In the genomic region with DNA sequence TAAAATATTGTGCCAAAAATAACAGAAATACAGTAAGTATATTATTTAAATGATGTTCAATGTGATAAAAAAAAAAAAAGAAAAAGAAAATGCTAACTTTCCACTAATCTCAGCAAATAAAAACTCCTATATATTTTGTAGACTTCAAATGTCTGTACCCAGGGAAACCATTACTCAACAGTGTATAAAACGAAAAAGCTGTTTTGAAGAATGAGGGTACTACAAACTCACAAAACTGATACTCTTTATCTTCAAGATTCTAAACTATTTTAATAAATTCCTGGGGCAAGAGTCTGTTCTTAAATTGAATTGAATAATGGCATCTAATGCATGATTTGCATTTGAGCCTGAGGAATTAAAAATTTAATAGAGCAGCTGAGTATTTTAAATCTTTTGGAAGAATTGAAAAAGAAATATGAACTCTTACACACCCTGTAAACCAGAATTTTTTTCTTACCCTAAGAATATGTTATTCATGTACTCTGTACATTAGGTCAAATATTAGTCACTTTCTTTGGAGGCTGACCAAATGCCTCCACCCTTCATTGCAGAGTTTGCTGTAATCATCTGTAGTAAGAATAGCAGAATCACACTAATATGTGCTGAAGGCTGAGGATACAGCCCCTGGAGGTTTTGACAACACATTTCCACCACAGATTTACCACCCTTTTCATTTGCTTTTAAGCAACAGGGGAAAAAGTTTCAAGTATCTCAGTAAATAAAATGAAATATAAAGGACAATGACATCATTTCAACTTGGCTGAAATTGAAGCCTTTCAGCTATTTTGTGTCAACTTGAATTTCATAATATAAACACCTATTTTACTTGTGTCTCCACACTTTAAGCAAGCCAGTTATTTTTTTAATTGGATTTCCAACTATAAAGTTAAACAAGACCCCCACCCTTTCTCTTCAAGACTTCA, we compare ENCODE assay signal across 13 cellular contexts.
DNase-seq lines count a peak whose midpoint lies in the region; ATAC-seq and TF ChIP-seq lines count a peak whose summit lies in the region.
"Had no signal": no experiment of that assay in that cellular context is flagged by ENCODE, and none has a peak within 500 bp of the region (broad histone marks: within the 10 kb centered on the region; RNA-seq: fewer than 3 reads in every experiment).

No MANE protein-coding gene starts in this region.

- H3K4me3 ChIP-seq in smooth muscle cell (no peak overlapping the region), A673 (ENCODE audit: low read depth, low read length, poor library complexity, severe bottlenecking) (no peak overlapping the region)
- H3K4me3 ChIP-seq: testis had no signal

- peaks cover 20% of the 10 kb centered on the region for H3K4me1 ChIP-seq in smooth muscle cell (ENCODE audit: low read depth)
- H3K4me1 ChIP-seq in A673 (ENCODE audit: insufficient read depth, low read length, poor library complexity, severe bottlenecking) = peaks cover 11% of the 10 kb centered on the region

- H4K20me1 ChIP-seq in smooth muscle cell (ENCODE audit: low read depth) = peaks cover 6% of the 10 kb centered on the region

- no peak overlapping the region for H3K4me3 Mint-ChIP-seq in CD4-positive, alpha-beta T cell
- H3K4me3 Mint-ChIP-seq: activated naive CD4-positive, alpha-beta T cell treated with anti-CD3 and anti-CD28 coated beads, Interleukin-2, amount 50 U/mL, for 24 hours had no signal

- H3K36me3 ChIP-seq in smooth muscle cell (ENCODE audit: low read depth) = peaks cover 5% of the 10 kb centered on the region
- H3K36me3 ChIP-seq in A673 (ENCODE audit: insufficient read depth, low read length, poor library complexity, severe bottlenecking) = no peaks in the 10 kb centered on the region

- no peaks in the 10 kb centered on the region for H3K4me1 Mint-ChIP-seq in CD4-positive, alpha-beta T cell (ENCODE audit: low read depth)
- H3K4me1 Mint-ChIP-seq: activated naive CD4-positive, alpha-beta T cell treated with anti-CD3 and anti-CD28 coated beads, Interleukin-2, amount 50 U/mL, for 24 hours had no signal

- H3K27me3 Mint-ChIP-seq in CD4-positive, alpha-beta T cell = no peaks in the 10 kb centered on the region

- peaks cover 34% of the 10 kb centered on the region for H3K79me2 ChIP-seq in smooth muscle cell (ENCODE audit: low read depth)

- peak overlapping the region; percentile 73 for H3K4me2 ChIP-seq in smooth muscle cell

- H3K9me3 ChIP-seq in smooth muscle cell (replicated peaks; ENCODE audit: low read depth) (no peaks in the 10 kb centered on the region), A673 (ENCODE audit: low read depth, low read length, poor library complexity, severe bottlenecking) (no peaks in the 10 kb centered on the region)
- H3K9me3 ChIP-seq in CD4-positive, alpha-beta T cell (ENCODE audit: control insufficient read depth, low read length) = no peaks in the 10 kb centered on the region
- H3K9me3 ChIP-seq: testis had no signal

- CTCF ChIA-PET in CD4-positive, alpha-beta T cell (lab: Charles Lee) = no interaction called here
- CTCF ChIA-PET in A673 (lab: Charles Lee) = no interaction called here

- no peaks in the 10 kb centered on the region for H3F3A ChIP-seq in smooth muscle cell (ENCODE audit: low read depth)

- no peak overlapping the region for H2AFZ ChIP-seq in smooth muscle cell (ENCODE audit: low read depth)

- intact Hi-C loops in Right ventricle myocardium superior (cut with DNase I) = no loop called here
- intact Hi-C loops in CD4-positive, alpha-beta T cell (cut with DNase I, micrococcal nuclease) = no loop called here
- intact Hi-C loops in A673 (cut with micrococcal nuclease; ENCODE audit: unreplicated experiment) = no loop called here

- ATAC-seq in Right ventricle myocardium superior (ENCODE audit: poor library complexity) = peak; percentile 59
- no peak for ATAC-seq in CD4-positive, alpha-beta T cell (ENCODE audit: poor library complexity)

- H3K9ac ChIP-seq in smooth muscle cell (ENCODE audit: low read depth) = peak overlapping the region; percentile 11

- H3K27me3 ChIP-seq in smooth muscle cell (ENCODE audit: low read depth) = no peaks in the 10 kb centered on the region
- H3K27me3 ChIP-seq in CD4-positive, alpha-beta T cell (ENCODE audit: control insufficient read depth, insufficient read depth, low read length) = no peaks in the 10 kb centered on the region
- H3K27me3 ChIP-seq in A673 (replicated peaks; ENCODE audit: insufficient read depth, low read depth, low read length, poor library complexity) = no peaks in the 10 kb centered on the region
- H3K27me3 ChIP-seq: testis had no signal

- no peak overlapping the region for H3K27ac Mint-ChIP-seq in CD4-positive, alpha-beta T cell
- H3K27ac Mint-ChIP-seq: activated naive CD4-positive, alpha-beta T cell treated with anti-CD3 and anti-CD28 coated beads, Interleukin-2, amount 50 U/mL, for 24 hours had no signal

- H3K36me3 Mint-ChIP-seq in CD4-positive, alpha-beta T cell (ENCODE audit: low read depth) = no peaks in the 10 kb centered on the region
- H3K36me3 Mint-ChIP-seq: activated naive CD4-positive, alpha-beta T cell treated with anti-CD3 and anti-CD28 coated beads, Interleukin-2, amount 50 U/mL, for 24 hours had no signal

- no TSS peak for BruUV-seq in A673 (replicated peaks; lab: Mats Ljungman, UMichigan)

- POLR2A ChIA-PET in CD4-positive, alpha-beta T cell (lab: Charles Lee) = no interaction called here
- POLR2A ChIA-PET in A673 (lab: Charles Lee; ENCODE audit: low non-redundant PET) = interaction anchor here (0.6 to 0.7 kb wide), 2 partner anchors 9 to 11 kb away, joined by 3 to 4 read pairs; no protein-coding TSS in a partner anchor

- TF ChIP-seq CTCF in smooth muscle cell (IDR thresholded peaks at IDR 0.05; ENCODE audit: borderline replicate concordance, insufficient read depth, poor library complexity, severe bottlenecking) = no peak
- no peak for TF ChIP-seq CTCF in CD4-positive, alpha-beta T cell (IDR thresholded peaks at IDR 0.05)
- no peak for TF ChIP-seq CTCF in A673 (conservative IDR thresholded peaks at IDR 0.05; ENCODE audit: low read depth, low read length)

- H3K9me3 Mint-ChIP-seq in CD4-positive, alpha-beta T cell = no peaks in the 10 kb centered on the region
- H3K9me3 Mint-ChIP-seq: activated naive CD4-positive, alpha-beta T cell treated with anti-CD3 and anti-CD28 coated beads, Interleukin-2, amount 50 U/mL, for 24 hours had no signal

- DNase-seq in HS-5 (ENCODE audit: low read depth) (peak; percentile 93), amniotic stem cell (lab: John Stamatoyannopoulos, UW) (peak; percentile 61), Right ventricle myocardium superior (no peak), smooth muscle cell (lab: John Stamatoyannopoulos, UW; ENCODE audit: unreplicated experiment) (no peak), SIG-M5 (lab: John Stamatoyannopoulos, UW) (no peak), A673 (ENCODE audit: low spot score) (no peak)
- DNase-seq in CD4-positive, alpha-beta T cell = no peak
- no peak for DNase-seq in effector CD4-positive, alpha-beta T cell
- DNase-seq: activated CD4-positive, alpha-beta T cell treated with anti-CD3 and anti-CD28 coated beads, Interleukin-2, amount 50 U/mL, for 1 hour; MV-4-11; stimulated activated CD4-positive, alpha-beta T cell treated with anti-CD3 and anti-CD28 coated beads, Interleukin-4, amount 100 ng/mL, for 1 hour; testis had no signal

- WGBS in smooth muscle cell (ENCODE audit: low lambda C conversion rate) = 58% methylated on average over 1 of the region's 1 CpG

- H3K27ac ChIP-seq in smooth muscle cell (ENCODE audit: low read depth) = peak overlapping the region; percentile 86
- H3K27ac ChIP-seq in CD4-positive, alpha-beta T cell (ENCODE audit: low read depth, low read length) = no peak overlapping the region
- no peak overlapping the region for H3K27ac ChIP-seq in A673 (ENCODE audit: low read depth, low read length, poor library complexity, severe bottlenecking)
- H3K27ac ChIP-seq: testis had no signal

Comparison
In these comparisons a context has a peak if more than half of its experiments do, and no peak if none do; other contexts are left out.
1. DNase-seq: peak in HS-5 (single experiment) and amniotic stem cell (single experiment); none in Right ventricle myocardium superior (single experiment), smooth muscle cell (single experiment), CD4-positive, alpha-beta T cell (0 of 10), SIG-M5 (single experiment), A673 (single experiment) and effector CD4-positive, alpha-beta T cell (single experiment).